23 cellular contexts compared by ENCODE assay signal in genomic region chr12:105855691-105856405, GRCh38.
"Had no signal": no experiment of that assay in that cellular context is flagged by ENCODE, and none has a peak within 500 bp of the region (broad histone marks: within the 10 kb centered on the region; RNA-seq: fewer than 3 reads in every experiment).

No MANE protein-coding gene starts in this region.

- H3K27ac Mint-ChIP-seq: activated CD4-positive, alpha-beta T cell treated with anti-CD3 and anti-CD28 coated beads for 36 hours; activated naive CD4-positive, alpha-beta T cell treated with anti-CD3 and anti-CD28 coated beads for 36 hours; activated naive CD8-positive, alpha-beta T cell treated with anti-CD3 and anti-CD28 coated beads, Interleukin-2, amount 10 ng/mL, durations not matched to agents 7 days and 5 days; activated T-cell treated with anti-CD3 and anti-CD28 coated beads, Interleukin-2, amount 50 U/mL, for 72 hours; WTC11 had no signal

- H3K27ac ChIP-seq: heart right ventricle, lower lobe of right lung, tibial artery had no signal

- H3K36me3 Mint-ChIP-seq: activated naive CD8-positive, alpha-beta T cell treated with anti-CD3 and anti-CD28 coated beads, Interleukin-2, amount 10 ng/mL, durations not matched to agents 7 days and 5 days; naive B cell; WTC11 had no signal

- H3K4me3 Mint-ChIP-seq: activated CD4-positive, alpha-beta T cell treated with anti-CD3 and anti-CD28 coated beads for 36 hours; activated naive CD4-positive, alpha-beta T cell treated with anti-CD3 and anti-CD28 coated beads for 36 hours; activated naive CD8-positive, alpha-beta T cell treated with anti-CD3 and anti-CD28 coated beads, Interleukin-2, amount 10 ng/mL, durations not matched to agents 7 days and 5 days; activated T-cell treated with anti-CD3 and anti-CD28 coated beads, Interleukin-2, amount 50 U/mL, for 72 hours; neural crest cell; WTC11 had no signal

- H3K9me3 Mint-ChIP-seq: activated naive CD4-positive, alpha-beta T cell treated with anti-CD3 and anti-CD28 coated beads for 36 hours; activated naive CD8-positive, alpha-beta T cell treated with anti-CD3 and anti-CD28 coated beads, Interleukin-2, amount 10 ng/mL, durations not matched to agents 7 days and 5 days had no signal

- ATAC-seq: activated CD4-positive, alpha-beta T cell treated with anti-CD3 and anti-CD28 coated beads for 36 hours; activated T-cell treated with anti-CD3 and anti-CD28 coated beads, Interleukin-2, amount 50 U/mL, for 72 hours; left cardiac atrium; lower lobe of right lung; stimulated activated naive CD8-positive, alpha-beta T cell treated with anti-CD3 and anti-CD28 coated beads, Interleukin-15, Interleukin-2, amounts not matched to agents 100 U/mL and 50 U/mL, for 24 hours; WTC11 had no signal

- H3K36me3 ChIP-seq: heart right ventricle, lower lobe of right lung, tibial artery had no signal

- H3K4me1 Mint-ChIP-seq: activated CD4-positive, alpha-beta T cell treated with anti-CD3 and anti-CD28 coated beads for 36 hours; activated naive CD8-positive, alpha-beta T cell treated with anti-CD3 and anti-CD28 coated beads, Interleukin-2, amount 10 ng/mL, durations not matched to agents 7 days and 5 days; naive B cell; neural crest cell had no signal

- DNase-seq: activated CD4-positive, alpha-beta T cell treated with anti-CD3 and anti-CD28 coated beads for 36 hours; activated CD4-positive, alpha-beta T cell treated with anti-CD3 and anti-CD28 coated beads, Interleukin-2, amount 50 U/mL, for 48 hours; activated effector memory CD4-positive, alpha-beta T cell treated with Interleukin-2 at 50 U/mL for 16 hours; activated naive CD4-positive, alpha-beta T cell treated with anti-CD3 and anti-CD28 coated beads for 36 hours; activated naive CD8-positive, alpha-beta T cell treated with anti-CD3 and anti-CD28 coated beads, Interleukin-2, amount 10 ng/mL, durations not matched to agents 7 days and 5 days; activated T-cell treated with anti-CD3 and anti-CD28 coated beads, Interleukin-2, amount 50 U/mL, for 72 hours; amygdala; dermis blood vessel endothelial cell; effector memory CD4-positive, alpha-beta T cell; islet precursor cell; left cardiac atrium; lower lobe of right lung; naive B cell; occipital lobe; stimulated activated CD4-positive, alpha-beta T cell treated with anti-CD3 and anti-CD28 coated beads, Interleukin-12 subunit alpha, Interleukin-12 subunit beta, amount 100 ng/mL, for 4 hours; stimulated activated CD4-positive, alpha-beta T cell treated with anti-CD3 and anti-CD28 coated beads, Interleukin-4, amount 100 ng/mL, for 4 hours; stimulated activated naive CD8-positive, alpha-beta T cell treated with anti-CD3 and anti-CD28 coated beads, Interleukin-15, Interleukin-2, amounts not matched to agents 100 U/mL and 50 U/mL, for 24 hours; substantia nigra; T-helper 9 cell; tibial artery had no signal

- H3K27me3 ChIP-seq: heart right ventricle, tibial artery had no signal

- H3K4me3 ChIP-seq: heart right ventricle, lower lobe of right lung, tibial artery had no signal

- H3K9me3 ChIP-seq: heart right ventricle, lower lobe of right lung, tibial artery had no signal
